ENCODE assay signal across 25 cellular contexts in the genomic region with DNA sequence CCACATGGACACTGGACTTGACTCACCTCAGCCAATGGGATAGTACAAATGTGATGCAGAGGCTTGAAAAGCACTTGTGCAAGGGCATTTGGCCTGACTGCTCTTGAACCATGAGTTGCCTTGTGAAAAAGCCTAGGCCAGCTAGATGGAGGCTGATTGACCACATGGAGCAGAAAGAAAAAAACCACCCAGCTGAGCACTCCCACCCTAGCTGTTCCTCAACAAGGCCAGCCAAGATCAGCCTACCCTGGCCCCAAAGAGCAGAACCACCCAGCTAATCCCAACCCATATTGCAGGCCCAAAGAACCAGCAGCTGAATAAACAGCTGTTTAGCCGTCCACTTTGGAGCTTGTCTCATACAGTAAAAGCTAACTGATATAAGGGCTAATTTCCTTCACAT. TPM values are rescaled to one million over a fixed set of nuclear protein-coding genes. Genes with fewer than 3 reads are reported as not detected.
DNase-seq lines count a peak whose midpoint lies in the region; ATAC-seq, FAIRE-seq and TF ChIP-seq lines count a peak whose summit lies in the region.
"Had no signal": no experiment of that assay in that cellular context is flagged by ENCODE, and none has a peak within 500 bp of the region (broad histone marks: within the 10 kb centered on the region; RNA-seq: fewer than 3 reads in every experiment).

No MANE protein-coding gene starts in this region.

- TF ChIP-seq POLR2A in HepG2 (IDR thresholded peaks at IDR 0.05; ENCODE audit: insufficient read depth in 1 of 2, low read depth in 2 of 2, low read length in 2 of 2) (no peak), right lobe of liver (IDR thresholded peaks at IDR 0.05) (no peak), prostate gland (IDR thresholded peaks at IDR 0.05) (no peak)

- H3K27me3 ChIP-seq in HepG2 (ENCODE audit: control insufficient read depth in 1 of 2, insufficient read depth in 2 of 2, low read length in 2 of 2) (no peaks in the 10 kb centered on the region), right lobe of liver (no peaks in the 10 kb centered on the region), Loucy (ENCODE audit: insufficient read depth, low read length, poor library complexity, severe bottlenecking) (no peaks in the 10 kb centered on the region), osteoblast (ENCODE audit: insufficient read depth, low read length) (no peaks in the 10 kb centered on the region), prostate gland (replicated peaks; ENCODE audit: insufficient read depth) (no peaks in the 10 kb centered on the region)
- H3K27me3 ChIP-seq: BLaER1 treated with 17β-estradiol and CSF1 and Interleukin-3, amounts not matched to agents 10 nM and 100 nM had no signal

- H3K9ac ChIP-seq in HepG2 (ENCODE audit: insufficient read depth, low read depth, low read length) (no peak overlapping the region), Loucy (ENCODE audit: low read depth, low read length, poor library complexity, severe bottlenecking) (no peak overlapping the region)
- H3K9ac ChIP-seq: BLaER1 treated with 17β-estradiol and CSF1 and Interleukin-3, amounts not matched to agents 10 nM and 100 nM had no signal

- TF ChIP-seq EP300 in HepG2 (IDR thresholded peaks at IDR 0.05; ENCODE audit: low read depth in 2 of 2, low read length in 2 of 2) = no peak
- no peak for TF ChIP-seq EP300 in HepG2 (CRISPR knock-in tag; IDR thresholded peaks at IDR 0.05; ENCODE audit: borderline replicate concordance)

- FAIRE-seq in HepG2 (lab: Jason Lieb, UNC) = no peak
- FAIRE-seq: A549, GM12878, GM12892, GM18507 had no signal

- no peak for DNase-seq in HepG2 (ENCODE audit: low spot score)
- DNase-seq in right lobe of liver = no peak
- peak; percentile 45 for DNase-seq in osteoblast (ENCODE audit: insufficient read length, low spot score, missing footprints)
- DNase-seq in prostate gland (ENCODE audit: low spot score) = no peak
- DNase-seq in epidermal melanocyte (ENCODE audit: insufficient read length, low spot score) = no peak
- DNase-seq: AML-193; Caco-2; CD4-positive, alpha-beta T cell; CD8-positive, alpha-beta T cell; DMS 273 treated with DMSO at 0.1 percent for 48 hours; DMS153; DMS53; DMS79; DND-41; EL; GDM1 had no signal

- no peaks in the 10 kb centered on the region; the same call in 1 of the 2 replicates for H3F3A ChIP-seq in Loucy (ENCODE audit: low read depth)

- H3K79me2 ChIP-seq in HepG2 (ENCODE audit: insufficient read depth, low read length) (no peaks in the 10 kb centered on the region), Loucy (ENCODE audit: insufficient read depth, low read length) (peaks cover 36% of the 10 kb centered on the region; the same call in 1 of the 2 replicates), osteoblast (ENCODE audit: insufficient read depth, low read length) (peaks cover 3% of the 10 kb centered on the region)

- H3K4me1 ChIP-seq in HepG2 (ENCODE audit: insufficient read depth, low read length) (0 out of 2 replicates have a peak, but pooled peaks cover 8% of the 10 kb centered on the region), right lobe of liver (peaks cover 0 to 15% (median 6%) of the 10 kb centered on the region in 4 donors), Loucy (ENCODE audit: insufficient read depth, low read length, poor library complexity, severe bottlenecking) (peaks cover 26% of the 10 kb centered on the region), osteoblast (ENCODE audit: insufficient read depth, low read length) (no peaks in the 10 kb centered on the region), prostate gland (replicated peaks) (no peaks in the 10 kb centered on the region)

- peaks cover 10% of the 10 kb centered on the region; the same call in 1 of the 2 replicates for H3K9me3 ChIP-seq in HepG2 (ENCODE audit: low read length)
- H3K9me3 ChIP-seq in right lobe of liver = no peaks in the 10 kb centered on the region
- no peaks in the 10 kb centered on the region for H3K9me3 ChIP-seq in Loucy (ENCODE audit: insufficient read depth, low read depth, low read length)
- no peaks in the 10 kb centered on the region for H3K9me3 ChIP-seq in osteoblast (ENCODE audit: low read depth, low read length)
- no peaks in the 10 kb centered on the region for H3K9me3 ChIP-seq in prostate gland
- H3K9me3 ChIP-seq: Caco-2 had no signal

- H3K4me3 ChIP-seq in HepG2 (replicated peaks in 1 of 3; ENCODE audit: insufficient read depth in 1 of 3, low read depth in 2 of 3, low read length in 3 of 3) (no peak overlapping the region), right lobe of liver (no peak overlapping the region), Loucy (ENCODE audit: low read length, poor library complexity, severe bottlenecking) (peak overlapping the region; percentile 0), osteoblast (ENCODE audit: insufficient read depth, low read length) (no peak overlapping the region), prostate gland (no peak overlapping the region)
- H3K4me3 ChIP-seq: A549; BLaER1 treated with 17β-estradiol and CSF1 and Interleukin-3, amounts not matched to agents 10 nM and 100 nM; GM12878 had no signal

- no peak for TF ChIP-seq CTCF in HepG2 (CRISPR knock-in tag; IDR thresholded peaks at IDR 0.05)
- no peak for TF ChIP-seq CTCF in right lobe of liver (IDR thresholded peaks at IDR 0.05)
- TF ChIP-seq CTCF in Loucy (conservative IDR thresholded peaks at IDR 0.05; ENCODE audit: low read length) = no peak
- no peak for TF ChIP-seq CTCF in osteoblast (IDR thresholded peaks at IDR 0.05; ENCODE audit: extremely low read depth, low read depth, low read length)
- no peak for TF ChIP-seq CTCF in prostate gland (IDR thresholded peaks at IDR 0.05)

- H3K27ac ChIP-seq in HepG2 (ENCODE audit: extremely low read length, insufficient read depth, low read length) (no peak overlapping the region), right lobe of liver (no peak overlapping the region), osteoblast (ENCODE audit: low read depth, low read length) (no peak overlapping the region), prostate gland (peak overlapping the region; percentile 47 to 66)
- H3K27ac ChIP-seq: 22Rv1; A549; BLaER1 treated with 17β-estradiol and CSF1 and Interleukin-3, amounts not matched to agents 10 nM and 100 nM had no signal

- intact Hi-C loops in HepG2 (cut with micrococcal nuclease; ENCODE audit: unreplicated experiment) = no loop called here
- intact Hi-C loops in right lobe of liver (cut with DNase I) = no loop called here
- intact Hi-C loops in prostate gland (cut with DNase I) = no loop called here

- BruUV-seq in HepG2 (replicated peaks; lab: Mats Ljungman, UMichigan) = no TSS peak

- CTCF ChIA-PET in HepG2 (lab: Yijun Ruan, JAX; ENCODE audit: low intra/inter-chr PET ratio, low total read pairs) = no interaction called here

- WGBS in HepG2 (ENCODE audit: low lambda C conversion rate) = 93% methylated on average over 1 of the region's 1 CpG
- WGBS in right lobe of liver (ENCODE audit: insufficient coverage, low coverage, low lambda C conversion rate, missing lambda C conversion rate) = 70% methylated on average over 1 of the region's 1 CpG
- 78% methylated on average over 1 of the region's 1 CpG for WGBS in prostate gland

- H3K4me2 ChIP-seq in HepG2 (ENCODE audit: low read depth, low read length) (no peak overlapping the region), Loucy (ENCODE audit: low read depth, low read length, poor library complexity, severe bottlenecking) (peak overlapping the region; percentile 83), osteoblast (ENCODE audit: insufficient read depth, low read length) (no peak overlapping the region)
- H3K4me2 ChIP-seq: A549 had no signal

- H3K36me3 ChIP-seq in HepG2 (replicated peaks in 1 of 2; ENCODE audit: control insufficient read depth in 1 of 2, insufficient read depth in 2 of 2, low read length in 2 of 2) (no peaks in the 10 kb centered on the region), right lobe of liver (no peaks in the 10 kb centered on the region), Loucy (ENCODE audit: insufficient read depth, low read length) (no peaks in the 10 kb centered on the region), osteoblast (ENCODE audit: insufficient read depth, low read length) (peaks cover 13% of the 10 kb centered on the region), prostate gland (no peaks in the 10 kb centered on the region)

- H2AFZ ChIP-seq in HepG2 (ENCODE audit: low read length) (no peak overlapping the region), Loucy (ENCODE audit: low read length) (no peak overlapping the region), osteoblast (ENCODE audit: low read length) (no peak overlapping the region)

- H4K20me1 ChIP-seq in HepG2 (ENCODE audit: insufficient read depth, low read length) (no peaks in the 10 kb centered on the region), Loucy (ENCODE audit: insufficient read depth, low read length, poor library complexity, severe bottlenecking) (no peaks in the 10 kb centered on the region), osteoblast (ENCODE audit: insufficient read depth, low read length) (no peaks in the 10 kb centered on the region)
- H4K20me1 ChIP-seq: BLaER1 treated with 17β-estradiol and CSF1 and Interleukin-3, amounts not matched to agents 10 nM and 100 nM had no signal

- no peaks in the 10 kb centered on the region for H3K9me2 ChIP-seq in Loucy (replicated peaks; ENCODE audit: low read depth, low read length)

- in situ Hi-C loops in HepG2 (cut with HindIII; ENCODE audit: extremely low pct_ligation_motif_present, low pct_unique_long_range_greater_than_20kb) = no loop called here

- TF ChIP-seq RAD21 in HepG2 (CRISPR knock-in tag; IDR thresholded peaks at IDR 0.05) = no peak

- POLR2A ChIA-PET in HepG2 (lab: Yijun Ruan, JAX) = no interaction called here

- ATAC-seq in HepG2 = no peak
- ATAC-seq in right lobe of liver = no peak
- no peak for ATAC-seq in GM21825 (IDR thresholded peaks at IDR 0.05; ENCODE audit: unreplicated experiment)
- ATAC-seq in GM21423 (IDR thresholded peaks at IDR 0.05; ENCODE audit: unreplicated experiment) = no peak
- ATAC-seq: A549; CD8-positive, alpha-beta T cell; GM12878 had no signal

RNA-seq across cellular contexts. Expression of a gene that starts 36.7 kb away (rescaled TPM):
- total RNA-seq in HepG2 (2016; rRNA removed; fragmentation: Illumina TruSeq; extraction: Trizol) (28.6 and 32.4 TPM in 2 replicates), right lobe of liver (100 to 1,000 TPM in 3 of 6 experiments, 10 to 100 TPM in 3; 50.5 to 250 (median 97.5) TPM), osteoblast (144 and 161 TPM in 2 replicates), prostate gland (10 to 100 TPM; 40.5 to 59.5 TPM)
- 21.2 and 24.5 TPM in 2 replicates for total RNA-seq in HepG2 (2016; cell fraction: cytosol; rRNA removed; fragmentation: Illumina TruSeq; extraction: Trizol; ENCODE audit: low read depth)
- total RNA-seq in HepG2 (2016; cell fraction: insoluble cytoplasmic fraction; rRNA removed; fragmentation: Illumina TruSeq; extraction: Trizol) = 22.4 and 30.7 TPM in 2 replicates
- 51.6 and 61.1 TPM in 2 replicates for total RNA-seq in HepG2 (2016; cell fraction: membrane; rRNA removed; fragmentation: Illumina TruSeq; extraction: Trizol)
- 21.9 and 23.1 TPM in 2 replicates for total RNA-seq in HepG2 (2016; cell fraction: nucleus; rRNA removed; fragmentation: Illumina TruSeq; extraction: Trizol)
- polyA plus RNA-seq in HepG2 (2011; rRNA removed) = 34.7 and 36.2 TPM in 2 replicates
- 22.9 and 28.7 TPM in 2 replicates for polyA plus RNA-seq in HepG2 (2011; cell fraction: cytosol; rRNA removed)
- polyA plus RNA-seq in HepG2 (2011; cell fraction: nucleus; rRNA removed) = 25.6 and 30.8 TPM in 2 replicates
- 41.2 and 50.7 TPM in 2 replicates for polyA plus RNA-seq in HepG2 (2012)
- 23.8 and 29.3 TPM in 2 replicates for polyA plus RNA-seq in HepG2 (2016; cell fraction: cytosol; fragmentation: Illumina TruSeq; extraction: Trizol; ENCODE audit: low read depth)
- 31.8 and 38.3 TPM in 2 replicates for polyA plus RNA-seq in HepG2 (2016; cell fraction: insoluble cytoplasmic fraction; fragmentation: Illumina TruSeq; extraction: Trizol; ENCODE audit: low read depth)
- polyA plus RNA-seq in HepG2 (2016; cell fraction: membrane; fragmentation: Illumina TruSeq; extraction: Trizol; ENCODE audit: low read depth) = 53.7 and 59.4 TPM in 2 replicates
- 39.1 and 43.2 TPM in 2 replicates for polyA plus RNA-seq in HepG2 (2016; cell fraction: nucleus; fragmentation: Illumina TruSeq; extraction: Trizol; ENCODE audit: insufficient read depth, low read depth)
- polyA minus RNA-seq in HepG2 (2011; rRNA and poly(A)+ RNA removed; ENCODE audit: low replicate concordance) = 3.0 and 49.7 TPM in 2 replicates
- polyA minus RNA-seq in HepG2 (2011; cell fraction: cytosol; rRNA and poly(A)+ RNA removed) = 24.8 and 27.3 TPM in 2 replicates
- 11.2 and 12.4 TPM in 2 replicates for polyA minus RNA-seq in HepG2 (2011; cell fraction: nucleus; rRNA and poly(A)+ RNA removed)

Comparison
In these comparisons a context has a peak if more than half of its experiments do, and no peak if none do; other contexts are left out.
1. H3K27ac ChIP-seq: peak in prostate gland (2 of 2); none in HepG2 (single experiment), right lobe of liver (0 of 3) and osteoblast (single experiment).